1 cellular context compared by ENCODE assay signal in genomic region chr3:177177670-177178295, GRCh38.
TF ChIP-seq lines count a peak whose summit lies in the region.

No MANE protein-coding gene starts in this region.

TF ChIP-seq in IMR-90, 13 proteins besides CTCF, POLR2A, EP300 and RAD21 (continued from another document):
- TF ChIP-seq USF2 (IDR thresholded peaks at IDR 0.05; ENCODE audit: low read depth, low read length), result no peak
- TF ChIP-seq SMC3 (IDR thresholded peaks at IDR 0.05; ENCODE audit: low read depth, low read length), result no peak
- TF ChIP-seq MAFK (IDR thresholded peaks at IDR 0.05; ENCODE audit: low read depth, low read length), result no peak
- TF ChIP-seq RFX5 (IDR thresholded peaks at IDR 0.05; ENCODE audit: low read depth, low read length), result no peak
- no peak for TF ChIP-seq FOS (IDR thresholded peaks at IDR 0.05; ENCODE audit: low read depth, low read length)
- no peak for TF ChIP-seq MAZ (IDR thresholded peaks at IDR 0.05; ENCODE audit: borderline replicate concordance, low read depth, low read length)
- TF ChIP-seq ELK1 (IDR thresholded peaks at IDR 0.05; ENCODE audit: borderline replicate concordance, low read depth, low read length), result no peak
- TF ChIP-seq MXI1 (IDR thresholded peaks at IDR 0.05; ENCODE audit: borderline replicate concordance, low read depth, low read length), result no peak
- TF ChIP-seq RCOR1 (IDR thresholded peaks at IDR 0.05; ENCODE audit: insufficient replicate concordance, low read length), result no peak
- TF ChIP-seq CEBPB (IDR thresholded peaks at IDR 0.05; ENCODE audit: low read depth, low read length), result no peak
TF ChIP-seq in IMR-90: peak in this region for 0.
